Comparison of ENCODE assay signal across 8 cellular contexts in the genomic region with DNA sequence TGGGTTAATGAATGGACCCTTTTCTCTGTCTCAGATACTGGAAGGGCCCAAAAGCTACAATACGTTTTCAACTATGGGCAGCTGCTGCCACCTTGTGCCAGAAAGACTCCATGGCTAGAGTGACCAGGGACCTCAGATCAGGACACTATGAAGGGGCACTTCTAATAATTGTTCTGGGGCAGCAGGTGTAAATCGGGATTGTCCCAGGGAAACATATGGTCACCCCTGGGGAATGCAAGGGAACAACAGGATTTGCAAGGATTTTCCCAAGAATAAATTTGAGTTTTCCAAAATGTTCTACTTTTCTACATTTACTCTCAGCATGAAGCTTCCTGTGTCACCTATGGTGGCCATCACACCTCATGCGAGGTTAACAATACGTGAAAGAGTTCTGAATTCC. TPM values are rescaled to one million over a fixed set of nuclear protein-coding genes. Genes with fewer than 3 reads are reported as not detected.
DNase-seq lines count a peak whose midpoint lies in the region; ATAC-seq, FAIRE-seq and TF ChIP-seq lines count a peak whose summit lies in the region.

No MANE protein-coding gene starts in this region.

- TF ChIP-seq EP300 in HepG2 (IDR thresholded peaks at IDR 0.05; ENCODE audit: low read depth in 2 of 2, low read length in 2 of 2) (no peak), HepG2 (CRISPR knock-in tag; IDR thresholded peaks at IDR 0.05; ENCODE audit: borderline replicate concordance) (no peak)

- H3K9me3 Mint-ChIP-seq in CD4-positive, alpha-beta T cell: no peaks in the 10 kb centered on the region
- H3K9me3 Mint-ChIP-seq in activated CD4-positive, alpha-beta T cell treated with anti-CD3 and anti-CD28 coated beads for 36 hours (ENCODE audit: low read depth): no peaks in the 10 kb centered on the region

- peak; percentile 48 to 70 (median 57) for DNase-seq in CD4-positive, alpha-beta T cell
- peak; percentile 46 for DNase-seq in NCI-H2196 treated with DMSO at 0.1 percent for 48 hours (lab: John Stamatoyannopoulos, UW; ENCODE audit: unreplicated experiment)
- DNase-seq in activated CD4-positive, alpha-beta T cell treated with anti-CD3 and anti-CD28 coated beads for 36 hours: peak; percentile 74
- DNase-seq in cerebellar cortex (ENCODE audit: low spot score): peak; percentile 60
- peak; percentile 56 for DNase-seq in HepG2 (ENCODE audit: low spot score)
- peak; percentile 49 for DNase-seq in stimulated activated CD8-positive, alpha-beta memory T cell treated with anti-CD3 and anti-CD28 coated beads, Interleukin-15, amount 100 ng/mL, for 1 hour (ENCODE audit: low read depth)

- TF ChIP-seq POLR2A in HepG2 (IDR thresholded peaks at IDR 0.05; ENCODE audit: insufficient read depth in 1 of 2, low read depth in 2 of 2, low read length in 2 of 2): no peak

- TF ChIP-seq CTCF in CD4-positive, alpha-beta T cell (IDR thresholded peaks at IDR 0.05): peak; percentile 88
- peak; percentile 63 for TF ChIP-seq CTCF in HEK293 (tag by site-specific recombination; IDR thresholded peaks at IDR 0.05)
- TF ChIP-seq CTCF in HepG2 (CRISPR knock-in tag; IDR thresholded peaks at IDR 0.05): peak; percentile 88

- CTCF ChIA-PET in CD4-positive, alpha-beta T cell (lab: Charles Lee): interaction anchor here (0.6 to 2.1 kb wide), 32 partner anchors 8 to 520 kb away, joined by 3 to 23 read pairs (median 4); a partner anchor contains a TSS
- CTCF ChIA-PET in HEK293 (lab: Yijun Ruan, JAX) (interaction anchor here (0.5 to 4.9 kb wide), 48 partner anchors 9 to 846 kb away, joined by 3 to 70 read pairs (median 5); a partner anchor contains a TSS), HepG2 (lab: Yijun Ruan, JAX; ENCODE audit: low intra/inter-chr PET ratio, low total read pairs) (interaction anchor here (0.6 to 5.5 kb wide), 11 partner anchors 41 to 351 kb away, joined by 3 to 87 read pairs (median 3); no protein-coding TSS in a partner anchor)
- CTCF ChIA-PET in activated CD4-positive, alpha-beta T cell treated with anti-CD3 and anti-CD28 coated beads for 36 hours (lab: Charles Lee): interaction anchor here (0.6 to 5.9 kb wide), 62 partner anchors 8 to 1391 kb away, joined by 3 to 64 read pairs (median 4); a partner anchor contains a TSS

- FAIRE-seq in HepG2 (lab: Jason Lieb, UNC): peak; percentile 81

- H3K4me2 ChIP-seq in HepG2 (ENCODE audit: low read depth, low read length): no peak overlapping the region

- H3K4me3 ChIP-seq in HEK293 (ENCODE audit: low read depth, low read length): no peak overlapping the region
- no peak overlapping the region for H3K4me3 ChIP-seq in HepG2 (replicated peaks in 1 of 3; ENCODE audit: insufficient read depth in 1 of 3, low read depth in 2 of 3, low read length in 3 of 3)

- H3K79me2 ChIP-seq in HepG2 (ENCODE audit: insufficient read depth, low read length): no peaks in the 10 kb centered on the region

- H3K36me3 ChIP-seq in HEK293 (ENCODE audit: control insufficient read depth in 2 of 2, insufficient read depth in 1 of 2, low read length in 2 of 2) (no peaks in the 10 kb centered on the region), HepG2 (replicated peaks in 1 of 2; ENCODE audit: control insufficient read depth in 1 of 2, insufficient read depth in 2 of 2, low read length in 2 of 2) (no peaks in the 10 kb centered on the region)

- POLR2A ChIA-PET in CD4-positive, alpha-beta T cell (lab: Charles Lee): interaction anchor here (0.6 to 2.3 kb wide), 14 partner anchors 43 to 318 kb away, joined by 3 to 16 read pairs (median 3); a partner anchor contains a TSS
- POLR2A ChIA-PET in HEK293 (lab: Yijun Ruan, JAX): no interaction called here
- POLR2A ChIA-PET in activated CD4-positive, alpha-beta T cell treated with anti-CD3 and anti-CD28 coated beads for 36 hours (lab: Charles Lee): no interaction called here
- POLR2A ChIA-PET in HepG2 (lab: Yijun Ruan, JAX): no interaction called here

- TF ChIP-seq RAD21 in HepG2 (CRISPR knock-in tag; IDR thresholded peaks at IDR 0.05): peak; percentile 77

- H3K27ac Mint-ChIP-seq in CD4-positive, alpha-beta T cell: no peak overlapping the region
- no peak overlapping the region for H3K27ac Mint-ChIP-seq in activated CD4-positive, alpha-beta T cell treated with anti-CD3 and anti-CD28 coated beads for 36 hours

- H4K20me1 ChIP-seq in HepG2 (ENCODE audit: insufficient read depth, low read length): no peaks in the 10 kb centered on the region

- no peak overlapping the region for H3K27ac ChIP-seq in CD4-positive, alpha-beta T cell (ENCODE audit: low read depth, low read length)
- H3K27ac ChIP-seq in HEK293 (ENCODE audit: extremely low read depth, low read depth, low read length) (no peak overlapping the region), HepG2 (ENCODE audit: extremely low read length, insufficient read depth, low read length) (no peak overlapping the region)

- whole genome bisulfite sequencing in HepG2 (ENCODE audit: low lambda C conversion rate): 16% methylated on average over 4 of the region's 4 CpGs

- no peaks in the 10 kb centered on the region for H3K36me3 Mint-ChIP-seq in CD4-positive, alpha-beta T cell (ENCODE audit: low read depth)
- no peaks in the 10 kb centered on the region for H3K36me3 Mint-ChIP-seq in activated CD4-positive, alpha-beta T cell treated with anti-CD3 and anti-CD28 coated beads for 36 hours (ENCODE audit: low read depth)

- H3K27me3 Mint-ChIP-seq in CD4-positive, alpha-beta T cell: peaks cover 18% of the 10 kb centered on the region
- H3K27me3 Mint-ChIP-seq in activated CD4-positive, alpha-beta T cell treated with anti-CD3 and anti-CD28 coated beads for 36 hours: peaks cover 2% of the 10 kb centered on the region

- BruUV-seq in HepG2 (replicated peaks; lab: Mats Ljungman, UMichigan): no TSS peak

- H3K4me1 Mint-ChIP-seq in CD4-positive, alpha-beta T cell (ENCODE audit: low read depth): no peaks in the 10 kb centered on the region
- peaks cover 3% of the 10 kb centered on the region for H3K4me1 Mint-ChIP-seq in activated CD4-positive, alpha-beta T cell treated with anti-CD3 and anti-CD28 coated beads for 36 hours

- H3K4me1 ChIP-seq in HEK293 (ENCODE audit: control insufficient read depth, insufficient read depth, low read length): no peaks in the 10 kb centered on the region
- H3K4me1 ChIP-seq in HepG2 (ENCODE audit: insufficient read depth, low read length): no peaks in the 10 kb centered on the region

- in situ Hi-C loops in HepG2 (cut with HindIII; ENCODE audit: extremely low pct_ligation_motif_present, low pct_unique_long_range_greater_than_20kb): loop anchor here (5.0 to 10.0 kb wide), 2 partner anchors 50 to 247 kb away; no protein-coding TSS in a partner anchor

- H3K9me3 ChIP-seq in CD4-positive, alpha-beta T cell (ENCODE audit: control insufficient read depth, low read length): no peaks in the 10 kb centered on the region
- H3K9me3 ChIP-seq in HEK293 (ENCODE audit: control insufficient read depth, insufficient read depth, low read depth, low read length) (no peaks in the 10 kb centered on the region), HepG2 (ENCODE audit: low read length) (no peaks in the 10 kb centered on the region)

- peaks cover 12% of the 10 kb centered on the region for H3K27me3 ChIP-seq in CD4-positive, alpha-beta T cell (ENCODE audit: control insufficient read depth, insufficient read depth, low read length)
- peaks cover 3 to 30% of the 10 kb centered on the region in 2 experiments; a peak in 4 of 5 replicates for H3K27me3 ChIP-seq in HepG2 (ENCODE audit: control insufficient read depth in 1 of 2, insufficient read depth in 2 of 2, low read length in 2 of 2)

- intact Hi-C loops in CD4-positive, alpha-beta T cell (cut with DNase I, micrococcal nuclease): loop anchor here (1.0 to 10.0 kb wide), 10 partner anchors 69 to 507 kb away; a partner anchor contains a TSS
- intact Hi-C loops in activated CD4-positive, alpha-beta T cell treated with anti-CD3 and anti-CD28 coated beads for 36 hours (cut with DNase I, micrococcal nuclease): loop anchor here (1.0 to 10.0 kb wide), 11 partner anchors 47 to 375 kb away; a partner anchor contains a TSS
- intact Hi-C loops in HepG2 (cut with micrococcal nuclease; ENCODE audit: unreplicated experiment): loop anchor here (1.0 to 5.0 kb wide), 9 partner anchors 31 to 350 kb away; a partner anchor contains a TSS

- H3K9ac ChIP-seq in HepG2 (ENCODE audit: insufficient read depth, low read depth, low read length): no peak overlapping the region

- H2AFZ ChIP-seq in HepG2 (ENCODE audit: low read length): no peak overlapping the region

- H3K4me3 Mint-ChIP-seq in CD4-positive, alpha-beta T cell: no peak overlapping the region
- no peak overlapping the region for H3K4me3 Mint-ChIP-seq in activated CD4-positive, alpha-beta T cell treated with anti-CD3 and anti-CD28 coated beads for 36 hours

- ATAC-seq in CD4-positive, alpha-beta T cell (ENCODE audit: poor library complexity): peak; percentile 81
- peak; percentile 81 for ATAC-seq in activated CD4-positive, alpha-beta T cell treated with anti-CD3 and anti-CD28 coated beads for 36 hours
- ATAC-seq in HepG2 (peak; percentile 97), GM19467 (IDR thresholded peaks at IDR 0.05; ENCODE audit: unreplicated experiment) (no peak)

RNA-seq across cellular contexts. Expression of a gene that starts 12.0 kb away (rescaled TPM):
- total RNA-seq in CD4-positive, alpha-beta T cell: not detected
- not detected for total RNA-seq in activated CD4-positive, alpha-beta T cell treated with anti-CD3 and anti-CD28 coated beads for 36 hours
- not detected in 2 replicates for total RNA-seq in HepG2 (2016; rRNA removed; fragmentation: Illumina TruSeq; extraction: Trizol)
- not detected in 2 replicates for total RNA-seq in HepG2 (2016; cell fraction: cytosol; rRNA removed; fragmentation: Illumina TruSeq; extraction: Trizol; ENCODE audit: low read depth)
- not detected in 2 replicates for total RNA-seq in HepG2 (2016; cell fraction: insoluble cytoplasmic fraction; rRNA removed; fragmentation: Illumina TruSeq; extraction: Trizol)
- total RNA-seq in HepG2 (2016; cell fraction: membrane; rRNA removed; fragmentation: Illumina TruSeq; extraction: Trizol): not detected in 2 replicates
- total RNA-seq in HepG2 (2016; cell fraction: nucleus; rRNA removed; fragmentation: Illumina TruSeq; extraction: Trizol): not detected in 2 replicates
- not detected in 2 replicates for polyA plus RNA-seq in HepG2 (2011; rRNA removed)
- not detected in 2 replicates for polyA plus RNA-seq in HepG2 (2011; cell fraction: cytosol; rRNA removed)
- not detected in 2 replicates for polyA plus RNA-seq in HepG2 (2011; cell fraction: nucleus; rRNA removed)
- not detected in 2 replicates for polyA plus RNA-seq in HepG2 (2012)
- polyA plus RNA-seq in HepG2 (2016; cell fraction: cytosol; fragmentation: Illumina TruSeq; extraction: Trizol; ENCODE audit: low read depth): not detected in 2 replicates
- polyA plus RNA-seq in HepG2 (2016; cell fraction: insoluble cytoplasmic fraction; fragmentation: Illumina TruSeq; extraction: Trizol; ENCODE audit: low read depth): not detected in 2 replicates
- polyA plus RNA-seq in HepG2 (2016; cell fraction: membrane; fragmentation: Illumina TruSeq; extraction: Trizol; ENCODE audit: low read depth): not detected in 2 replicates
- not detected in 2 replicates for polyA plus RNA-seq in HepG2 (2016; cell fraction: nucleus; fragmentation: Illumina TruSeq; extraction: Trizol; ENCODE audit: insufficient read depth, low read depth)
- not detected in 2 replicates for polyA minus RNA-seq in HepG2 (2011; rRNA and poly(A)+ RNA removed; ENCODE audit: low replicate concordance)
- not detected in 2 replicates for polyA minus RNA-seq in HepG2 (2011; cell fraction: cytosol; rRNA and poly(A)+ RNA removed)
- not detected in 2 replicates for polyA minus RNA-seq in HepG2 (2011; cell fraction: nucleus; rRNA and poly(A)+ RNA removed)

RNA-seq across cellular contexts. Expression of a gene that starts 36.0 kb away (rescaled TPM):
- total RNA-seq in CD4-positive, alpha-beta T cell: not detected
- total RNA-seq in activated CD4-positive, alpha-beta T cell treated with anti-CD3 and anti-CD28 coated beads for 36 hours: under 1 TPM; 0.07 to 0.54 TPM
- not detected in 2 replicates for total RNA-seq in HepG2 (2016; rRNA removed; fragmentation: Illumina TruSeq; extraction: Trizol)
- not detected in 2 replicates for total RNA-seq in HepG2 (2016; cell fraction: cytosol; rRNA removed; fragmentation: Illumina TruSeq; extraction: Trizol; ENCODE audit: low read depth)
- total RNA-seq in HepG2 (2016; cell fraction: insoluble cytoplasmic fraction; rRNA removed; fragmentation: Illumina TruSeq; extraction: Trizol): not detected in 2 replicates
- total RNA-seq in HepG2 (2016; cell fraction: membrane; rRNA removed; fragmentation: Illumina TruSeq; extraction: Trizol): not detected in 2 replicates
- not detected in 2 replicates for total RNA-seq in HepG2 (2016; cell fraction: nucleus; rRNA removed; fragmentation: Illumina TruSeq; extraction: Trizol)
- 0.04 TPM in 1 of 2 replicates, not detected in the other for polyA plus RNA-seq in HepG2 (2011; rRNA removed)
- not detected in 2 replicates for polyA plus RNA-seq in HepG2 (2011; cell fraction: cytosol; rRNA removed)
- not detected in 2 replicates for polyA plus RNA-seq in HepG2 (2011; cell fraction: nucleus; rRNA removed)
- polyA plus RNA-seq in HepG2 (2012): not detected in 2 replicates
- not detected in 2 replicates for polyA plus RNA-seq in HepG2 (2016; cell fraction: cytosol; fragmentation: Illumina TruSeq; extraction: Trizol; ENCODE audit: low read depth)
- polyA plus RNA-seq in HepG2 (2016; cell fraction: insoluble cytoplasmic fraction; fragmentation: Illumina TruSeq; extraction: Trizol; ENCODE audit: low read depth): not detected in 2 replicates
- not detected in 2 replicates for polyA plus RNA-seq in HepG2 (2016; cell fraction: membrane; fragmentation: Illumina TruSeq; extraction: Trizol; ENCODE audit: low read depth)
- polyA plus RNA-seq in HepG2 (2016; cell fraction: nucleus; fragmentation: Illumina TruSeq; extraction: Trizol; ENCODE audit: insufficient read depth, low read depth): not detected in 2 replicates
- polyA minus RNA-seq in HepG2 (2011; rRNA and poly(A)+ RNA removed; ENCODE audit: low replicate concordance): not detected in 2 replicates
- polyA minus RNA-seq in HepG2 (2011; cell fraction: cytosol; rRNA and poly(A)+ RNA removed): not detected in 2 replicates
- polyA minus RNA-seq in HepG2 (2011; cell fraction: nucleus; rRNA and poly(A)+ RNA removed): not detected in 2 replicates

RNA-seq across cellular contexts. Expression of a gene that starts 50.3 kb away (rescaled TPM):
- total RNA-seq in CD4-positive, alpha-beta T cell: under 1 TPM; 0.25 to 0.36 TPM
- under 1 TPM in 1 of 2 experiments, not detected in 1; 0.05 TPM for total RNA-seq in activated CD4-positive, alpha-beta T cell treated with anti-CD3 and anti-CD28 coated beads for 36 hours
- 0.95 and 1.1 TPM in 2 replicates for total RNA-seq in HepG2 (2016; rRNA removed; fragmentation: Illumina TruSeq; extraction: Trizol)
- total RNA-seq in HepG2 (2016; cell fraction: cytosol; rRNA removed; fragmentation: Illumina TruSeq; extraction: Trizol; ENCODE audit: low read depth): 0.18 and 0.20 TPM in 2 replicates
- total RNA-seq in HepG2 (2016; cell fraction: insoluble cytoplasmic fraction; rRNA removed; fragmentation: Illumina TruSeq; extraction: Trizol): 0.80 and 0.89 TPM in 2 replicates
- 0.56 and 0.65 TPM in 2 replicates for total RNA-seq in HepG2 (2016; cell fraction: membrane; rRNA removed; fragmentation: Illumina TruSeq; extraction: Trizol)
- total RNA-seq in HepG2 (2016; cell fraction: nucleus; rRNA removed; fragmentation: Illumina TruSeq; extraction: Trizol): 1.0 and 1.1 TPM in 2 replicates
- 0.51 and 0.77 TPM in 2 replicates for polyA plus RNA-seq in HepG2 (2011; rRNA removed)
- polyA plus RNA-seq in HepG2 (2011; cell fraction: cytosol; rRNA removed): 0.20 and 0.29 TPM in 2 replicates
- 1.0 and 1.2 TPM in 2 replicates for polyA plus RNA-seq in HepG2 (2011; cell fraction: nucleus; rRNA removed)
- 0.36 and 0.48 TPM in 2 replicates for polyA plus RNA-seq in HepG2 (2012)
- 0.09 and 0.16 TPM in 2 replicates for polyA plus RNA-seq in HepG2 (2016; cell fraction: cytosol; fragmentation: Illumina TruSeq; extraction: Trizol; ENCODE audit: low read depth)
- 1.4 and 1.6 TPM in 2 replicates for polyA plus RNA-seq in HepG2 (2016; cell fraction: insoluble cytoplasmic fraction; fragmentation: Illumina TruSeq; extraction: Trizol; ENCODE audit: low read depth)
- 0.35 and 0.52 TPM in 2 replicates for polyA plus RNA-seq in HepG2 (2016; cell fraction: membrane; fragmentation: Illumina TruSeq; extraction: Trizol; ENCODE audit: low read depth)
- 1.4 and 1.9 TPM in 2 replicates for polyA plus RNA-seq in HepG2 (2016; cell fraction: nucleus; fragmentation: Illumina TruSeq; extraction: Trizol; ENCODE audit: insufficient read depth, low read depth)
- 0.80 TPM in 2 replicates for polyA minus RNA-seq in HepG2 (2011; rRNA and poly(A)+ RNA removed; ENCODE audit: low replicate concordance)
- 0.44 and 0.69 TPM in 2 replicates for polyA minus RNA-seq in HepG2 (2011; cell fraction: cytosol; rRNA and poly(A)+ RNA removed)
- polyA minus RNA-seq in HepG2 (2011; cell fraction: nucleus; rRNA and poly(A)+ RNA removed): 1.5 and 2.6 TPM in 2 replicates
